In the genomic region with DNA sequence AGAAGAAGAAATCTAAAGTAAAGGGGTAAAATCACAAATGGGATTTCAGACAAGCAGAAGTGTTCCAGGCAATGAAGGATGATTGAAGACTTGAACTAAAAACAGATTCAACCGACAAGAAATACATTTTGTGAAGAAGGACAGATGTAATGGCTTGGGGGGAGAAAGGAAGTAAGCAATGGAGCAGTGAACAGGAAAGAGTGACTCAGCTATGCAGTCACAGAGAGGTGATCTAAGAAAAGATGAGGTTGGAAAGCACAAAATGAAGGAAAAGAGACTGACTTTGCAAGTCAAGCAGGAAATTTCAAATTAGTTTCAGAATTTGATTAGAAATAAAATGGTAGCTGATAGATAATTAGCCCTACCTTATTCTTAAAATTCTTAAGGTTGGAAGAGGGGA, we compare ENCODE assay signal across 14 cellular contexts.
DNase-seq lines count a peak whose midpoint lies in the region; ATAC-seq, FAIRE-seq and TF ChIP-seq lines count a peak whose summit lies in the region.
"Had no signal": no experiment of that assay in that cellular context is flagged by ENCODE, and none has a peak within 500 bp of the region (broad histone marks: within the 10 kb centered on the region; RNA-seq: fewer than 3 reads in every experiment).

No MANE protein-coding gene starts in this region.

- H3K4me1 ChIP-seq in keratinocyte (ENCODE audit: control insufficient read depth, extremely low read depth, insufficient read depth, low read length) = no peaks in the 10 kb centered on the region

- FAIRE-seq in keratinocyte (lab: Jason Lieb, UNC) = peak; percentile 67

- DNase-seq in DMS53 (lab: John Stamatoyannopoulos, UW) = peak; percentile 68
- peak; percentile 10 for DNase-seq in KG1 (lab: John Stamatoyannopoulos, UW)
- DNase-seq in astrocyte of the spinal cord (ENCODE audit: low read depth, low spot score) = peak; percentile 57
- no peak for DNase-seq in keratinocyte (ENCODE audit: low read depth, low spot score)
- DNase-seq in Right ventricle myocardium inferior (ENCODE audit: missing footprints) = no peak
- no peak for DNase-seq in middle frontal gyrus (ENCODE audit: extremely low spot score, low spot score)
- no peak for DNase-seq in ecto neural progenitor cell (ENCODE audit: low spot score)
- DNase-seq: activated T-cell treated with anti-CD3 and anti-CD28 coated beads, Interleukin-2, amount 50 U/mL, for 72 hours; midbrain; RPMI8226 had no signal

- no peaks in the 10 kb centered on the region for H3K9me1 ChIP-seq in keratinocyte (ENCODE audit: control insufficient read depth, extremely low read depth, insufficient read depth, low read length)

- no peaks in the 10 kb centered on the region for H3K9me3 ChIP-seq in keratinocyte (ENCODE audit: control insufficient read depth, low read depth, low read length)

- no peaks in the 10 kb centered on the region for H4K20me1 ChIP-seq in keratinocyte (ENCODE audit: control insufficient read depth, extremely low read depth, insufficient read depth, low read length)

- no peak overlapping the region for H3K9ac ChIP-seq in keratinocyte (ENCODE audit: control insufficient read depth, extremely low read depth, insufficient read depth, low read length)

- in situ Hi-C loops in astrocyte of the spinal cord (cut with HindIII; ENCODE audit: low sequenced_read_pairs) = no loop called here

- TF ChIP-seq CTCF in astrocyte of the spinal cord (IDR thresholded peaks at IDR 0.05; ENCODE audit: low read depth, low read length) = no peak
- TF ChIP-seq CTCF in keratinocyte (optimal IDR thresholded peaks at IDR 0.05 in 1 of 3, IDR thresholded peaks at IDR 0.05 in 1 of 3, conservative IDR thresholded peaks at IDR 0.05 in 1 of 3; ENCODE audit: extremely low read depth in 1 of 3, insufficient read depth in 2 of 3, low read length in 3 of 3) = no peak

- H2AFZ ChIP-seq in keratinocyte (ENCODE audit: control insufficient read depth, low read length) = no peak overlapping the region
- H2AFZ ChIP-seq: hepatocyte had no signal

- no peak overlapping the region for H3K4me2 ChIP-seq in keratinocyte (ENCODE audit: control insufficient read depth, extremely low read depth, insufficient read depth, low read depth, low read length)
- H3K4me2 ChIP-seq: hepatocyte had no signal

- intact Hi-C loops in Right ventricle myocardium inferior (cut with DNase I) = no loop called here

- H3K36me3 ChIP-seq in keratinocyte (ENCODE audit: control insufficient read depth in 2 of 2, extremely low read depth in 1 of 2, insufficient read depth in 2 of 2, low read length in 2 of 2) = no peaks in the 10 kb centered on the region

- ATAC-seq in Right ventricle myocardium inferior (no peak), GM19455 (IDR thresholded peaks at IDR 0.05; ENCODE audit: unreplicated experiment) (no peak)
- ATAC-seq: activated T-cell treated with anti-CD3 and anti-CD28 coated beads, Interleukin-2, amount 50 U/mL, for 72 hours; GM12878; WTC11 had no signal

- dilution Hi-C loops in keratinocyte (cut with MboI; ENCODE audit: extremely low pct_ligation_motif_present, low sequenced_read_pairs) = no loop called here

- H3K79me2 ChIP-seq in keratinocyte (ENCODE audit: control insufficient read depth, insufficient read depth, low read length) = no peaks in the 10 kb centered on the region
- H3K79me2 ChIP-seq: hepatocyte had no signal

- H3K4me3 ChIP-seq in astrocyte of the spinal cord (ENCODE audit: low read depth, low read length) (no peak overlapping the region), keratinocyte (ENCODE audit: control insufficient read depth in 2 of 3, extremely low read depth in 1 of 3, insufficient read depth in 2 of 3, low read depth in 1 of 3, low read length in 3 of 3) (no peak overlapping the region)
- H3K4me3 ChIP-seq: GM12878, hepatocyte had no signal

- no peaks in the 10 kb centered on the region for H3K27me3 ChIP-seq in keratinocyte (ENCODE audit: control insufficient read depth, extremely low read depth, insufficient read depth, low read length)
- H3K27me3 ChIP-seq: hepatocyte had no signal

- no peak overlapping the region for H3K27ac ChIP-seq in keratinocyte (ENCODE audit: control insufficient read depth, insufficient read depth, low read length)
- H3K27ac ChIP-seq: hepatocyte had no signal

Comparison
In these comparisons a context has a peak if more than half of its experiments do, and no peak if none do; other contexts are left out.
1. DNase-seq: peak in DMS53 (single experiment), KG1 (single experiment) and astrocyte of the spinal cord (single experiment); none in keratinocyte (single experiment), Right ventricle myocardium inferior (single experiment), middle frontal gyrus (single experiment) and ecto neural progenitor cell (single experiment).